Comparison of ENCODE assay signal across 8 cellular contexts in genomic region chr4:122584517-122584916, GRCh38. TPM values are rescaled to one million over a fixed set of nuclear protein-coding genes. Genes with fewer than 3 reads are reported as not detected.
A peak's percentile ranks its signal among the peaks of the same experiment; 100 is the strongest.
DNase-seq lines count a peak whose midpoint lies in the region; ATAC-seq and TF ChIP-seq lines count a peak whose summit lies in the region.
"Had no signal": no experiment of that assay in that cellular context is flagged by ENCODE, and none has a peak within 500 bp of the region (broad histone marks: within the 10 kb centered on the region; RNA-seq: fewer than 3 reads in every experiment).

No MANE protein-coding gene starts in this region.

- no peak overlapping the region for H3K4me3 Mint-ChIP-seq in chondrocyte (ENCODE audit: unreplicated experiment)
- peak overlapping the region; percentile 56 for H3K4me3 Mint-ChIP-seq in stimulated activated naive CD8-positive, alpha-beta T cell treated with anti-CD3 and anti-CD28 coated beads, Interleukin-15, Interleukin-2, amounts not matched to agents 100 ng/mL and 50 ng/mL, for 24 hours

- peaks cover 17% of the 10 kb centered on the region for H3K4me1 Mint-ChIP-seq in chondrocyte (ENCODE audit: low read depth)
- peaks cover 31% of the 10 kb centered on the region for H3K4me1 Mint-ChIP-seq in stimulated activated naive CD8-positive, alpha-beta T cell treated with anti-CD3 and anti-CD28 coated beads, Interleukin-15, Interleukin-2, amounts not matched to agents 100 ng/mL and 50 ng/mL, for 24 hours (ENCODE audit: low read depth)

- peak overlapping the region; percentile 77 for H3K27ac Mint-ChIP-seq in chondrocyte (ENCODE audit: unreplicated experiment)
- peak overlapping the region; percentile 90 for H3K27ac Mint-ChIP-seq in stimulated activated naive CD8-positive, alpha-beta T cell treated with anti-CD3 and anti-CD28 coated beads, Interleukin-15, Interleukin-2, amounts not matched to agents 100 ng/mL and 50 ng/mL, for 24 hours

- H3K9me3 Mint-ChIP-seq in chondrocyte (ENCODE audit: low read depth), result no peaks in the 10 kb centered on the region
- no peaks in the 10 kb centered on the region for H3K9me3 Mint-ChIP-seq in stimulated activated naive CD8-positive, alpha-beta T cell treated with anti-CD3 and anti-CD28 coated beads, Interleukin-15, Interleukin-2, amounts not matched to agents 100 ng/mL and 50 ng/mL, for 24 hours

- no peak for TF ChIP-seq CTCF in chondrocyte (IDR thresholded peaks at IDR 0.05)

- ATAC-seq in GM21447 (IDR thresholded peaks at IDR 0.05; ENCODE audit: unreplicated experiment), result peak; percentile 84
- no peak for ATAC-seq in GM19035 (IDR thresholded peaks at IDR 0.05; ENCODE audit: unreplicated experiment)
- no peak for ATAC-seq in HG03045 (IDR thresholded peaks at IDR 0.05; ENCODE audit: unreplicated experiment)
- ATAC-seq: Right ventricle myocardium inferior had no signal

- H3K36me3 Mint-ChIP-seq in chondrocyte (ENCODE audit: low read depth), result no peaks in the 10 kb centered on the region
- no peaks in the 10 kb centered on the region for H3K36me3 Mint-ChIP-seq in stimulated activated naive CD8-positive, alpha-beta T cell treated with anti-CD3 and anti-CD28 coated beads, Interleukin-15, Interleukin-2, amounts not matched to agents 100 ng/mL and 50 ng/mL, for 24 hours (ENCODE audit: low read depth)

- H3K27me3 Mint-ChIP-seq in chondrocyte (ENCODE audit: low read depth), result no peaks in the 10 kb centered on the region
- H3K27me3 Mint-ChIP-seq in stimulated activated naive CD8-positive, alpha-beta T cell treated with anti-CD3 and anti-CD28 coated beads, Interleukin-15, Interleukin-2, amounts not matched to agents 100 ng/mL and 50 ng/mL, for 24 hours, result no peaks in the 10 kb centered on the region

- DNase-seq in Kasumi-1 (lab: John Stamatoyannopoulos, UW), result peak; percentile 8 to 49
- DNase-seq in chondrocyte (ENCODE audit: low spot score), result no peak
- DNase-seq in NCI-H146 treated with DMSO at 0.1 percent for 48 hours (lab: John Stamatoyannopoulos, UW; ENCODE audit: unreplicated experiment), result no peak

RNA-seq across cellular contexts. Expression of gene IL21, which starts 36.3 kb away (rescaled TPM):
- not detected in 3 replicates for total RNA-seq in chondrocyte
- total RNA-seq: Right ventricle myocardium inferior had no signal

Comparison
In these comparisons a context has a peak if more than half of its experiments do, and no peak if none do; other contexts are left out.
1. DNase-seq: peak in Kasumi-1 (2 of 2); none in chondrocyte (single experiment) and NCI-H146 treated with DMSO at 0.1 percent for 48 hours (single experiment).